In the genomic region with DNA sequence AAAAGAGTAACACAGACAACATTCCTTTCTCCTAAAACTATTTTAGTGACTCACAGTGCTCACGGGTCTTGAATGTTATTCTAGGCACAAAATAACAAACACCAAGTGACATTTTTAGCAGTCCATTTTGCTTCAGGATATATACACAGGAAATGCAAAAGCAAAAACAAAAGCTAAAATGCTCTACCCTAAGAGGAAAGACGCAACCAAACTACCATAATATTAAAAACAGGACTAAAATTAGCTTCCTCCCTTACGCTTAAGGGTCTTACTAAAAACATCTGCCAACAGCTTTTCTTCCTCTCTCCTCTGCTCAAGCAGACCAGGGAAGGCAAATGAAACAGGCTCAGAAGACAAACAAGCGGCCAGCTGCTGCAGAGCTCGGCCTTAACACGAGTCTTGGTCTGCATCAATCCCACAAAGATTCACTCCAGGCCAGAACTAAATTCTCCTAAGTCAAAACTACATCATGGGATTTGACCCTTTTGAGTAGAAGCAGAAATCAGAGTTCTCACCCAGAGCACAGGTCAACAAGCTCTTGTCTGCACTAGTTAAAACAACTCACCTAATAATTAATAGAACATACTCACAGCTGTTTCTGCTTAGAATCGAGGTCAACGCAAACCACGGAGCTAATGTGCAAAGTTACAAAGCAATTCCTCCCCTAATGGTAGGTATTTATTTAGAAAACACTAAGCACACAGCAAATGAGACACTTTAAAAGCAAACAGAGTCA, we compare ENCODE assay signal across 7 cellular contexts.
DNase-seq lines count a peak whose midpoint lies in the region; ATAC-seq and TF ChIP-seq lines count a peak whose summit lies in the region.

No MANE protein-coding gene starts in this region.

- intact Hi-C loops in left ventricle myocardium superior (cut with micrococcal nuclease): loop anchor here (10.0 kb wide), 1 partner anchor 57 kb away; no protein-coding TSS in a partner anchor

- peaks cover 14% of the 10 kb centered on the region for H3F3A ChIP-seq in smooth muscle cell (ENCODE audit: low read depth)

- H3K27ac ChIP-seq in smooth muscle cell (ENCODE audit: low read depth): peak overlapping the region; percentile 88

- H3K4me3 Mint-ChIP-seq in activated naive CD8-positive, alpha-beta T cell: peak overlapping the region; percentile 80

- H3K9me3 Mint-ChIP-seq in activated naive CD8-positive, alpha-beta T cell (ENCODE audit: low read depth): no peaks in the 10 kb centered on the region

- no peaks in the 10 kb centered on the region for H3K9me3 ChIP-seq in smooth muscle cell (replicated peaks; ENCODE audit: low read depth)

- H3K36me3 ChIP-seq in smooth muscle cell (ENCODE audit: low read depth): no peaks in the 10 kb centered on the region

- no peak overlapping the region for H3K4me3 ChIP-seq in smooth muscle cell

- ATAC-seq in left ventricle myocardium superior: peak; percentile 29

- peak; percentile 36 for TF ChIP-seq POLR2A in GM15510 (IDR thresholded peaks at IDR 0.05; ENCODE audit: borderline replicate concordance, extremely low read depth, insufficient read length)

- H3K79me2 ChIP-seq in smooth muscle cell (ENCODE audit: low read depth): peaks cover 29% of the 10 kb centered on the region

- H3K9ac ChIP-seq in smooth muscle cell (ENCODE audit: low read depth): peak overlapping the region; percentile 45

- DNase-seq in HS-5 (ENCODE audit: low read depth) (peak; percentile 45), left ventricle myocardium superior (no peak), smooth muscle cell (lab: John Stamatoyannopoulos, UW; ENCODE audit: unreplicated experiment) (no peak), cerebellum (ENCODE audit: low spot score) (no peak), NCI-H2196 (lab: John Stamatoyannopoulos, UW; ENCODE audit: unreplicated experiment) (no peak)

- peaks cover 85% of the 10 kb centered on the region for H4K20me1 ChIP-seq in smooth muscle cell (ENCODE audit: low read depth)

- peak; percentile 18 for TF ChIP-seq CTCF in smooth muscle cell (IDR thresholded peaks at IDR 0.05; ENCODE audit: borderline replicate concordance, insufficient read depth, poor library complexity, severe bottlenecking)

- H3K27me3 ChIP-seq in smooth muscle cell (ENCODE audit: low read depth): no peaks in the 10 kb centered on the region

- H3K27me3 Mint-ChIP-seq in activated naive CD8-positive, alpha-beta T cell: no peaks in the 10 kb centered on the region

- peak overlapping the region; percentile 66 for H3K4me2 ChIP-seq in smooth muscle cell

- H2AFZ ChIP-seq in smooth muscle cell (ENCODE audit: low read depth): no peak overlapping the region

- H3K4me1 ChIP-seq in smooth muscle cell (ENCODE audit: low read depth): peaks cover 38% of the 10 kb centered on the region

- peak overlapping the region; percentile 91 for H3K27ac Mint-ChIP-seq in activated naive CD8-positive, alpha-beta T cell

- H3K4me1 Mint-ChIP-seq in activated naive CD8-positive, alpha-beta T cell (ENCODE audit: low read depth): peaks cover 81% of the 10 kb centered on the region

- 13% methylated on average over 9 of the region's 9 CpGs for WGBS in smooth muscle cell (ENCODE audit: low lambda C conversion rate)

- H3K36me3 Mint-ChIP-seq in activated naive CD8-positive, alpha-beta T cell: no peaks in the 10 kb centered on the region
